ENCODE assay signal across 17 cellular contexts in genomic region chr9:113525208-113525607, GRCh38.
A peak's percentile ranks its signal among the peaks of the same experiment; 100 is the strongest.
DNase-seq lines count a peak whose midpoint lies in the region; ATAC-seq and TF ChIP-seq lines count a peak whose summit lies in the region.
"Had no signal": no experiment of that assay in that cellular context is flagged by ENCODE, and none has a peak within 500 bp of the region (broad histone marks: within the 10 kb centered on the region; RNA-seq: fewer than 3 reads in every experiment).

No MANE protein-coding gene starts in this region.

- peaks cover 2% of the 10 kb centered on the region for H3K27me3 Mint-ChIP-seq in activated naive CD8-positive, alpha-beta T cell treated with anti-CD3 and anti-CD28 coated beads, Interleukin-2, amount 50 U/mL, for 24 hours

- H3K4me1 ChIP-seq in heart left ventricle (peaks cover 23 to 94% (median 78%) of the 10 kb centered on the region in 12 donors), mucosa of rectum (ENCODE audit: control insufficient read depth in 2 of 2, insufficient read depth in 2 of 2, low read length in 2 of 2) (peaks cover 76 to 81% of the 10 kb centered on the region in 2 donors), thymus (ENCODE audit: control insufficient read depth, insufficient read depth, low read length) (peaks cover 24% of the 10 kb centered on the region), breast epithelium (no peaks in the 10 kb centered on the region)

- H3K27me3 ChIP-seq in heart left ventricle, result no peaks in the 10 kb centered on the region
- H3K27me3 ChIP-seq in mucosa of rectum (ENCODE audit: control insufficient read depth in 2 of 2, insufficient read depth in 2 of 2, low read length in 2 of 2), result no peaks in the 10 kb centered on the region
- no peaks in the 10 kb centered on the region for H3K27me3 ChIP-seq in thymus (ENCODE audit: control insufficient read depth, insufficient read depth)
- H3K27me3 ChIP-seq in breast epithelium, result no peaks in the 10 kb centered on the region
- H3K27me3 ChIP-seq: cardiac muscle cell had no signal

- H3K4me3 ChIP-seq in heart left ventricle, result no peak overlapping the region
- no peak overlapping the region for H3K4me3 ChIP-seq in mucosa of rectum (ENCODE audit: low read length in 2 of 2)
- no peak overlapping the region for H3K4me3 ChIP-seq in thymus (ENCODE audit: low read length)
- H3K4me3 ChIP-seq in breast epithelium, result no peak overlapping the region
- H3K4me3 ChIP-seq: cardiac muscle cell, HAP-1 had no signal

- H3K36me3 ChIP-seq in heart left ventricle (peaks cover 0 to 82% (median 53%) of the 10 kb centered on the region in 9 donors), mucosa of rectum (ENCODE audit: control insufficient read depth in 2 of 2, insufficient read depth in 2 of 2, low read length in 2 of 2) (peaks cover 14 to 22% of the 10 kb centered on the region in 2 donors), thymus (ENCODE audit: control insufficient read depth, insufficient read depth) (no peaks in the 10 kb centered on the region), breast epithelium (no peaks in the 10 kb centered on the region)
- H3K36me3 ChIP-seq: cardiac muscle cell, HAP-1 had no signal

- no peak overlapping the region for H3K27ac Mint-ChIP-seq in activated naive CD8-positive, alpha-beta T cell treated with anti-CD3 and anti-CD28 coated beads, Interleukin-2, amount 50 U/mL, for 24 hours
- H3K27ac Mint-ChIP-seq: endodermal cell had no signal

- H3K9me3 Mint-ChIP-seq in activated naive CD8-positive, alpha-beta T cell treated with anti-CD3 and anti-CD28 coated beads, Interleukin-2, amount 50 U/mL, for 24 hours, result no peaks in the 10 kb centered on the region
- H3K9me3 Mint-ChIP-seq: activated T-cell treated with anti-CD3 and anti-CD28 coated beads, Interleukin-2, amount 50 U/mL, for 4 hours; endodermal cell had no signal

- H3K9ac ChIP-seq in mucosa of rectum (ENCODE audit: low read depth in 1 of 2, low read length in 2 of 2), result peak overlapping the region in 1 of 2 donors; percentile 29

- ATAC-seq in heart left ventricle (no peak), left ventricle myocardium superior (no peak)
- ATAC-seq in activated naive CD8-positive, alpha-beta T cell treated with anti-CD3 and anti-CD28 coated beads, Interleukin-2, amount 50 U/mL, for 24 hours, result no peak
- ATAC-seq: activated T-cell treated with anti-CD3 and anti-CD28 coated beads, Interleukin-2, amount 50 U/mL, for 4 hours; SK-N-SH treated with all-trans-retinoic acid at 6 μM for 48 hours had no signal

- H3K4me3 Mint-ChIP-seq in activated naive CD8-positive, alpha-beta T cell treated with anti-CD3 and anti-CD28 coated beads, Interleukin-2, amount 50 U/mL, for 24 hours, result peak overlapping the region; percentile 59
- H3K4me3 Mint-ChIP-seq: endodermal cell had no signal

- peak in 2 of 5 donors; percentile 53 to 63 for DNase-seq in heart left ventricle
- DNase-seq in left ventricle myocardium superior, result no peak
- DNase-seq in activated naive CD8-positive, alpha-beta T cell treated with anti-CD3 and anti-CD28 coated beads, Interleukin-2, amount 50 U/mL, for 24 hours, result no peak
- DNase-seq in GDM1 (lab: John Stamatoyannopoulos, UW), result no peak
- no peak for DNase-seq in NCI-H82 treated with DMSO at 0.1 percent for 48 hours (lab: John Stamatoyannopoulos, UW; ENCODE audit: unreplicated experiment)
- no peak for DNase-seq in breast epithelium (ENCODE audit: low spot score in 2 of 2)
- DNase-seq: activated T-cell treated with anti-CD3 and anti-CD28 coated beads, Interleukin-2, amount 50 U/mL, for 4 hours; endodermal cell; NCI-H1092; NCI-H2107 had no signal

- intact Hi-C loops in heart left ventricle (cut with DNase I), result loop anchor here in 3 of 10 donors (5.0 to 10.0 kb wide), 2 partner anchors 42 to 50 kb away; no protein-coding TSS in a partner anchor
- intact Hi-C loops in left ventricle myocardium superior (cut with micrococcal nuclease), result loop anchor here (10.0 kb wide), 1 partner anchor 50 kb away; no protein-coding TSS in a partner anchor
- intact Hi-C loops in breast epithelium (cut with DNase I; ENCODE audit: low total_unique reads), result no loop called here

- H3K27ac ChIP-seq in heart left ventricle (peak overlapping the region in 11 of 12 donors; percentile 72 to 86 (median 82)), mucosa of rectum (ENCODE audit: low read depth in 2 of 2, low read length in 2 of 2) (peak overlapping the region; percentile 83 to 92), thymus (ENCODE audit: low read depth) (peak overlapping the region; percentile 25), breast epithelium (no peak overlapping the region)
- H3K27ac ChIP-seq: C4-2B, cardiac muscle cell, HL-60 had no signal

- H3K36me3 Mint-ChIP-seq in activated naive CD8-positive, alpha-beta T cell treated with anti-CD3 and anti-CD28 coated beads, Interleukin-2, amount 50 U/mL, for 24 hours (ENCODE audit: low read depth), result peaks cover 65% of the 10 kb centered on the region

- TF ChIP-seq CTCF in heart left ventricle (IDR thresholded peaks at IDR 0.05) (no peak), breast epithelium (IDR thresholded peaks at IDR 0.05) (no peak)

- WGBS in heart left ventricle, 4 donors, result 43 to 60% (median 49%) methylated on average over 4 of the region's 4 CpGs
- 95% methylated on average over 4 of the region's 4 CpGs for WGBS in thymus

- H3K9me3 ChIP-seq in heart left ventricle (no peaks in the 10 kb centered on the region), mucosa of rectum (ENCODE audit: control insufficient read depth in 2 of 2, low read length in 2 of 2) (no peaks in the 10 kb centered on the region), thymus (ENCODE audit: control insufficient read depth) (no peaks in the 10 kb centered on the region), breast epithelium (no peaks in the 10 kb centered on the region)
- H3K9me3 ChIP-seq: HAP-1 had no signal

- TF ChIP-seq POLR2A in heart left ventricle (IDR thresholded peaks at IDR 0.05), result no peak
- no peak for TF ChIP-seq POLR2A in breast epithelium (IDR thresholded peaks at IDR 0.05)

- peaks cover 75% of the 10 kb centered on the region for H3K4me1 Mint-ChIP-seq in activated naive CD8-positive, alpha-beta T cell treated with anti-CD3 and anti-CD28 coated beads, Interleukin-2, amount 50 U/mL, for 24 hours
- H3K4me1 Mint-ChIP-seq: endodermal cell had no signal

Comparison
In these comparisons a context has a peak if more than half of its experiments do, and no peak if none do; other contexts are left out.
1. H3K27ac ChIP-seq: peak in heart left ventricle (11 of 12), mucosa of rectum (2 of 2) and thymus (single experiment); none in breast epithelium (0 of 2).